In genomic region chr3:133444071-133444774, GRCh38 we compare ENCODE assay signal across 9 cellular contexts. TPM values are rescaled to one million over a fixed set of nuclear protein-coding genes. Genes with fewer than 3 reads are reported as not detected.
DNase-seq lines count a peak whose midpoint lies in the region; ATAC-seq and TF ChIP-seq lines count a peak whose summit lies in the region.
"Had no signal": no experiment of that assay in that cellular context is flagged by ENCODE, and none has a peak within 500 bp of the region (broad histone marks: within the 10 kb centered on the region; RNA-seq: fewer than 3 reads in every experiment).

No MANE protein-coding gene starts in this region.

- peak overlapping the region; percentile 93 for H2AFZ ChIP-seq in HCT116 (ENCODE audit: low read depth, low read length, poor library complexity, severe bottlenecking)
- no peak overlapping the region for H2AFZ ChIP-seq in OCI-LY1 (ENCODE audit: low read length)

- no peak for TF ChIP-seq POLR2A in HCT116 (IDR thresholded peaks at IDR 0.05; ENCODE audit: borderline replicate concordance, extremely low read depth, insufficient read depth, insufficient read length)

- CTCF ChIA-PET in CD4-positive, alpha-beta T cell (lab: Charles Lee) = no interaction called here
- CTCF ChIA-PET in HCT116 (lab: Charles Lee) = no interaction called here

- H3K9me2 ChIP-seq in HCT116 (ENCODE audit: insufficient read depth) (no peaks in the 10 kb centered on the region), OCI-LY1 (ENCODE audit: low read depth, low read length) (no peaks in the 10 kb centered on the region)

- intact Hi-C loops in CD4-positive, alpha-beta T cell (cut with DNase I, micrococcal nuclease) = loop anchor here in 1 of 2 experiments (5.0 kb wide), 1 partner anchor 133 kb away; no protein-coding TSS in a partner anchor
- intact Hi-C loops in HCT116 (cut with micrococcal nuclease) = loop anchor here (10.0 kb wide), 1 partner anchor 361 kb away; the partner anchor contains the start of gene SRPRB

- H3K27me3 ChIP-seq in CD4-positive, alpha-beta T cell (ENCODE audit: control insufficient read depth, insufficient read depth, low read length) = no peaks in the 10 kb centered on the region
- H3K27me3 ChIP-seq in HCT116 (ENCODE audit: insufficient read depth, low read length) (no peaks in the 10 kb centered on the region), OCI-LY1 (ENCODE audit: insufficient read depth, low read length) (no peaks in the 10 kb centered on the region), H7 (ENCODE audit: control insufficient read depth, insufficient read depth, low read length) (no peaks in the 10 kb centered on the region)

- peaks cover 0 to 7% of the 10 kb centered on the region in 2 experiments; a peak in 2 of 4 replicates for H3K4me1 ChIP-seq in HCT116 (ENCODE audit: control insufficient read depth in 1 of 2, insufficient read depth in 2 of 2, low read length in 2 of 2)
- peaks cover 71% of the 10 kb centered on the region for H3K4me1 ChIP-seq in OCI-LY1 (ENCODE audit: insufficient read depth, low read length, severe bottlenecking)

- TF ChIP-seq RAD21 in HCT116 (IDR thresholded peaks at IDR 0.05; ENCODE audit: low read depth) = no peak

- peak overlapping the region; percentile 27 for H3K27ac Mint-ChIP-seq in CD4-positive, alpha-beta T cell

- H3K27ac ChIP-seq in CD4-positive, alpha-beta T cell (ENCODE audit: low read depth, low read length) = no peak overlapping the region
- H3K27ac ChIP-seq in HCT116 (ENCODE audit: low read depth, low read length) (no peak overlapping the region), OCI-LY1 (ENCODE audit: low read depth, low read length, poor library complexity, severe bottlenecking) (peak overlapping the region; percentile 65)

- H3K36me3 ChIP-seq in HCT116 (ENCODE audit: control insufficient read depth in 1 of 2, insufficient read depth in 2 of 2, low read length in 2 of 2) (no peaks in the 10 kb centered on the region), OCI-LY1 (ENCODE audit: insufficient read depth, low read length) (peaks cover 16% of the 10 kb centered on the region), H7 (replicated peaks; ENCODE audit: control insufficient read depth, insufficient read depth, low read length) (no peaks in the 10 kb centered on the region)

- H3K9me3 ChIP-seq in CD4-positive, alpha-beta T cell (ENCODE audit: control insufficient read depth, low read length) = no peaks in the 10 kb centered on the region
- H3K9me3 ChIP-seq in HCT116 (ENCODE audit: control insufficient read depth in 1 of 2, insufficient read depth in 1 of 2, low read depth in 1 of 2, low read length in 2 of 2) = no peaks in the 10 kb centered on the region
- H3K9me3 ChIP-seq in OCI-LY1 (ENCODE audit: low read length) = peaks cover 6% of the 10 kb centered on the region

- DNase-seq in CD4-positive, alpha-beta T cell = no peak
- no peak for DNase-seq in HCT116 (ENCODE audit: low read depth, low spot score)
- DNase-seq in fibroblast of the aortic adventitia (ENCODE audit: low read depth) = peak; percentile 51
- no peak for DNase-seq in AG08396 (ENCODE audit: low spot score)
- DNase-seq in activated gamma-delta T cell treated with Interleukin-2 at 50 U/mL for 16 hours = no peak
- DNase-seq in H7 = no peak
- no peak for DNase-seq in central memory CD4-positive, alpha-beta T cell

- POLR2A ChIA-PET in CD4-positive, alpha-beta T cell (lab: Charles Lee) = no interaction called here
- POLR2A ChIA-PET in HCT116 (lab: Charles Lee) = no interaction called here

- no peaks in the 10 kb centered on the region for H3K36me3 Mint-ChIP-seq in CD4-positive, alpha-beta T cell (ENCODE audit: low read depth)

- H3K4me3 ChIP-seq in HCT116 (replicated peaks in 1 of 2; ENCODE audit: low read depth in 1 of 2, low read length in 2 of 2) (no peak overlapping the region), OCI-LY1 (ENCODE audit: low read depth, low read length, poor library complexity, severe bottlenecking) (no peak overlapping the region), fibroblast of the aortic adventitia (ENCODE audit: low read depth, low read length) (no peak overlapping the region), H7 (ENCODE audit: insufficient read depth, low read depth, low read length) (no peak overlapping the region)

- ATAC-seq in CD4-positive, alpha-beta T cell (ENCODE audit: poor library complexity) = no peak
- ATAC-seq in HCT116 = no peak

- no peak for TF ChIP-seq CTCF in CD4-positive, alpha-beta T cell (IDR thresholded peaks at IDR 0.05)
- TF ChIP-seq CTCF in HCT116 (IDR thresholded peaks at IDR 0.05 in 2 of 3, conservative IDR thresholded peaks at IDR 0.05 in 1 of 3; ENCODE audit: borderline replicate concordance in 1 of 3, insufficient read depth in 1 of 3, low read depth in 2 of 3, low read length in 2 of 3) (no peak), OCI-LY1 (IDR thresholded peaks at IDR 0.05; ENCODE audit: low read length) (peak; percentile 18), fibroblast of the aortic adventitia (IDR thresholded peaks at IDR 0.05; ENCODE audit: insufficient read depth, low read length) (no peak)

- H3F3A ChIP-seq in OCI-LY1 (ENCODE audit: insufficient read depth, low read length) = no peaks in the 10 kb centered on the region

- RAD21 ChIA-PET in HCT116 (lab: Charles Lee; ENCODE audit: low non-redundant PET in 1 of 2, low total read pairs in 2 of 2, uncharacterized antibody in 2 of 2, unreplicated experiment in 2 of 2) = no interaction called here

- H3K9ac ChIP-seq in HCT116 (ENCODE audit: low read length) = no peak overlapping the region
- no peak overlapping the region for H3K9ac ChIP-seq in OCI-LY1 (ENCODE audit: low read length)

- H3K27me3 Mint-ChIP-seq in CD4-positive, alpha-beta T cell = no peaks in the 10 kb centered on the region

- BruUV-seq in HCT116 (replicated peaks; lab: Mats Ljungman, UMichigan) = no TSS peak

- H3K4me1 Mint-ChIP-seq in CD4-positive, alpha-beta T cell (ENCODE audit: low read depth) = peaks cover 47% of the 10 kb centered on the region

- no peak overlapping the region for H3K4me2 ChIP-seq in HCT116 (ENCODE audit: low read length)
- H3K4me2 ChIP-seq in OCI-LY1 (ENCODE audit: low read length) = peak overlapping the region; percentile 12; the same call in 1 of the 2 replicates

- no peaks in the 10 kb centered on the region for H4K20me1 ChIP-seq in HCT116 (ENCODE audit: insufficient read depth)
- H4K20me1 ChIP-seq in OCI-LY1 (ENCODE audit: insufficient read depth, low read length) = no peaks in the 10 kb centered on the region

- H3K4me3 Mint-ChIP-seq in CD4-positive, alpha-beta T cell = no peak overlapping the region

- H3K79me2 ChIP-seq in HCT116 (ENCODE audit: insufficient read depth, low read length) = no peaks in the 10 kb centered on the region
- no peaks in the 10 kb centered on the region for H3K79me2 ChIP-seq in OCI-LY1 (ENCODE audit: insufficient read depth, low read length)

- peaks cover 2% of the 10 kb centered on the region for H3K9me3 Mint-ChIP-seq in CD4-positive, alpha-beta T cell

TF ChIP-seq in HCT116, 20 proteins besides CTCF, POLR2A, EP300 and RAD21:
- TF ChIP-seq FOSL1 (IDR thresholded peaks at IDR 0.05; ENCODE audit: low read depth) (0 out of 2 replicates have a peak, but pooled peaks have one; percentile 21), CEBPB (IDR thresholded peaks at IDR 0.05; ENCODE audit: low read depth) (peak; percentile 34; the same call in 1 of the 2 replicates), ELF1 (IDR thresholded peaks at IDR 0.05; ENCODE audit: borderline replicate concordance, low read depth) (no peak)

RNA-seq across cellular contexts. Expression of gene BFSP2, which starts 44.4 kb away (rescaled TPM):
- total RNA-seq in CD4-positive, alpha-beta T cell = not detected
- total RNA-seq in HCT116 (2021; ENCODE audit: unreplicated experiment) (not detected), fibroblast of the aortic adventitia (ENCODE audit: low replicate concordance) (not detected in 2 replicates)
- not detected in 2 replicates for polyA plus RNA-seq in HCT116 (2012)
- not detected in 2 replicates for total RNA-seq in H7 (2014; rRNA removed; shearing (Covaris generic))
- polyA plus RNA-seq: esophagus had no signal
